Comparison of ENCODE assay signal across 8 cellular contexts in genomic region chr9:129597355-129598088, GRCh38. TPM values are rescaled to one million over a fixed set of nuclear protein-coding genes. Genes with fewer than 3 reads are reported as not detected.
DNase-seq lines count a peak whose midpoint lies in the region; TF ChIP-seq lines count a peak whose summit lies in the region.

No MANE protein-coding gene starts in this region.

- H3K4me1 Mint-ChIP-seq in H9, result peaks cover 32 to 42% of the 10 kb centered on the region in 2 experiments

- H2BK120ac ChIP-seq in H9 (ENCODE audit: low read depth, low read length, poor library complexity, severe bottlenecking), result peak overlapping the region; percentile 54

- H3K27ac ChIP-seq in 22Rv1 (peak overlapping the region; percentile 88), H9 (ENCODE audit: insufficient read length, low read depth, low read length) (no peak overlapping the region), ascending aorta (peak overlapping the region; percentile 87 to 88), smooth muscle cell (ENCODE audit: low read depth) (peak overlapping the region; percentile 56)

- H3K27me3 ChIP-seq in H9 (ENCODE audit: insufficient read depth, low read length), result peaks cover 4% of the 10 kb centered on the region; the same call in 1 of the 2 replicates
- H3K27me3 ChIP-seq in ascending aorta, result no peaks in the 10 kb centered on the region
- no peaks in the 10 kb centered on the region for H3K27me3 ChIP-seq in smooth muscle cell (ENCODE audit: low read depth)

- DNase-seq in H9 (peak; percentile 66), ascending aorta (ENCODE audit: low spot score in 2 of 2) (peak in 1 of 2 donors; percentile 82), iPS-NIHi7 (ENCODE audit: extremely low spot score) (peak; percentile 67), smooth muscle cell (lab: John Stamatoyannopoulos, UW; ENCODE audit: unreplicated experiment) (peak; percentile 51), NCI-H146 treated with DMSO at 0.1 percent for 48 hours (lab: John Stamatoyannopoulos, UW; ENCODE audit: unreplicated experiment) (no peak), NCI-H446 (lab: John Stamatoyannopoulos, UW) (no peak), DMS153 (lab: John Stamatoyannopoulos, UW) (no peak)

- H2BK20ac ChIP-seq in H9 (ENCODE audit: low read depth, low read length, poor library complexity, severe bottlenecking), result no peak overlapping the region

- H2BK12ac ChIP-seq in H9 (ENCODE audit: insufficient read length, low read depth, low read length), result no peak overlapping the region

- H3F3A ChIP-seq in smooth muscle cell (ENCODE audit: low read depth), result peaks cover 11% of the 10 kb centered on the region

- H3K27me3 Mint-ChIP-seq in H9 (ENCODE audit: low read depth), result peaks cover 49% of the 10 kb centered on the region

- H3K4me3 Mint-ChIP-seq in H9, result peak overlapping the region; percentile 47 to 71

- no peak overlapping the region for H2AK5ac ChIP-seq in H9 (ENCODE audit: insufficient read length, low read length)

- H3K23me2 ChIP-seq in H9 (ENCODE audit: insufficient read length, low read depth, low read length, poor library complexity, severe bottlenecking), result peaks cover 12% of the 10 kb centered on the region

- H4K8ac ChIP-seq in H9 (replicated peaks; ENCODE audit: insufficient read length, low read depth, low read length), result no peak overlapping the region

- H3T11ph ChIP-seq in H9 (ENCODE audit: low read length), result no peak overlapping the region

- no peak overlapping the region for H3K56ac ChIP-seq in H9 (ENCODE audit: insufficient read length, low read depth, low read length)

- H3K14ac ChIP-seq in H9 (ENCODE audit: insufficient read depth, low read length), result peak overlapping the region; percentile 76; the same call in 1 of the 2 replicates

- H3K9me3 ChIP-seq in H9 (ENCODE audit: control insufficient read depth, low read depth, low read length) (no peaks in the 10 kb centered on the region), ascending aorta (no peaks in the 10 kb centered on the region), smooth muscle cell (replicated peaks; ENCODE audit: low read depth) (no peaks in the 10 kb centered on the region)

- H2AFZ ChIP-seq in H9 (ENCODE audit: low read length), result no peak overlapping the region
- peak overlapping the region; percentile 39 for H2AFZ ChIP-seq in smooth muscle cell (ENCODE audit: low read depth)

- peak overlapping the region; percentile 66 for H3K18ac ChIP-seq in H9 (ENCODE audit: insufficient read length, low read depth, low read length)

- H3K79me2 ChIP-seq in H9 (ENCODE audit: insufficient read depth, low read length), result no peaks in the 10 kb centered on the region
- no peaks in the 10 kb centered on the region for H3K79me2 ChIP-seq in smooth muscle cell (ENCODE audit: low read depth)

- intact Hi-C loops in ascending aorta (cut with DNase I), result loop anchor here (2.0 kb wide), 1 partner anchor 29 kb away; no protein-coding TSS in a partner anchor

- H3K79me1 ChIP-seq in H9 (ENCODE audit: insufficient read depth, low read depth, low read length, poor library complexity, severe bottlenecking), result no peaks in the 10 kb centered on the region

- H3K27ac Mint-ChIP-seq in H9, result no peak overlapping the region

- H3K23ac ChIP-seq in H9 (ENCODE audit: insufficient read length, low read depth, low read length), result no peak overlapping the region

- H3K4ac ChIP-seq in H9 (ENCODE audit: low read depth, low read length), result no peak overlapping the region

- H4K5ac ChIP-seq in H9 (ENCODE audit: insufficient read length, low read depth, low read length), result no peak overlapping the region

- peak overlapping the region; percentile 48 to 67 for H3K4me3 ChIP-seq in ascending aorta
- peak overlapping the region; percentile 45 for H3K4me3 ChIP-seq in smooth muscle cell

- H3K4me1 ChIP-seq in H9 (ENCODE audit: insufficient read depth, low read length), result peaks cover 5% of the 10 kb centered on the region; the same call in 1 of the 2 replicates
- H3K4me1 ChIP-seq in ascending aorta, result peaks cover 3 to 17% of the 10 kb centered on the region in 2 donors
- H3K4me1 ChIP-seq in smooth muscle cell (ENCODE audit: low read depth), result peaks cover 21% of the 10 kb centered on the region

- no peak overlapping the region for H2BK15ac ChIP-seq in H9 (ENCODE audit: low read depth, low read length)

- no peak overlapping the region for H3K9ac ChIP-seq in H9 (ENCODE audit: extremely low read depth, insufficient read length, low read length)
- peak overlapping the region; percentile 43 for H3K9ac ChIP-seq in smooth muscle cell (ENCODE audit: low read depth)

- TF ChIP-seq CTCF in 22Rv1 (IDR thresholded peaks at IDR 0.05) (no peak), H9 (conservative IDR thresholded peaks at IDR 0.05) (no peak), ascending aorta (IDR thresholded peaks at IDR 0.05) (no peak), smooth muscle cell (IDR thresholded peaks at IDR 0.05; ENCODE audit: borderline replicate concordance, insufficient read depth, poor library complexity, severe bottlenecking) (no peak)

- H3K36me3 ChIP-seq in ascending aorta (no peaks in the 10 kb centered on the region), smooth muscle cell (ENCODE audit: low read depth) (no peaks in the 10 kb centered on the region)

- H3K9me3 Mint-ChIP-seq in H9, result no peaks in the 10 kb centered on the region; a peak in 1 of 5 replicates

- no peak overlapping the region for H2BK5ac ChIP-seq in H9 (ENCODE audit: insufficient read length, low read length)

- H3K4me2 ChIP-seq in H9 (ENCODE audit: insufficient read depth, insufficient read length, low read length) (peak overlapping the region; percentile 68), smooth muscle cell (peak overlapping the region; percentile 79)

- no peak overlapping the region for H4K91ac ChIP-seq in H9 (ENCODE audit: insufficient read length, low read depth, low read length)

- H3K36me3 Mint-ChIP-seq in H9 (ENCODE audit: insufficient read depth in 1 of 3, low read depth in 3 of 3), result no peaks in the 10 kb centered on the region

- WGBS in H9 (ENCODE audit: extremely low coverage, insufficient read length, low lambda C conversion rate), result no CpG with 5 or more reads among the region's 57 CpGs
- 4% methylated on average over 23 of the region's 57 CpGs for WGBS in smooth muscle cell (ENCODE audit: low lambda C conversion rate)

- H4K20me1 ChIP-seq in H9 (ENCODE audit: control insufficient read depth, insufficient read depth, insufficient read length) (no peaks in the 10 kb centered on the region), smooth muscle cell (ENCODE audit: low read depth) (no peaks in the 10 kb centered on the region)

RNA-seq across cellular contexts. Expression of gene C9orf50, which starts 23.4 kb away (rescaled TPM):
- total RNA-seq in H9 (2021), result not detected in 2 replicates
- not detected for total RNA-seq in ascending aorta
- not detected in 2 replicates for total RNA-seq in smooth muscle cell
- polyA plus RNA-seq in smooth muscle cell, result 0.59 TPM in 1 of 2 replicates, not detected in the other

RNA-seq across cellular contexts. Expression of gene NTMT1, which starts 28.4 kb away (rescaled TPM):
- total RNA-seq in H9 (2021) (57.9 and 63.3 TPM in 2 replicates), ascending aorta (6.9 TPM), smooth muscle cell (24.7 and 42.9 TPM in 2 replicates)
- polyA plus RNA-seq in smooth muscle cell, result 118 and 129 TPM in 2 replicates

RNA-seq across cellular contexts. Expression of gene ASB6, which starts 44.4 kb away (rescaled TPM):
- total RNA-seq in H9 (2021) (21.0 and 21.6 TPM in 2 replicates), ascending aorta (29.7 TPM), smooth muscle cell (10.9 and 13.8 TPM in 2 replicates)
- polyA plus RNA-seq in smooth muscle cell, result 22.2 and 26.0 TPM in 2 replicates

Comparison
In these comparisons a context has a peak if more than half of its experiments do, and no peak if none do; other contexts are left out.
1. DNase-seq: peak in H9 (single experiment), iPS-NIHi7 (single experiment) and smooth muscle cell (single experiment); none in NCI-H146 treated with DMSO at 0.1 percent for 48 hours (single experiment), NCI-H446 (0 of 2) and DMS153 (single experiment).